Comparison of ENCODE assay signal across 1 cellular context in genomic region chr3:28348637-28349396, GRCh38.
TF ChIP-seq lines count a peak whose summit lies in the region.

TSS of gene AZI2 (minus strand) at chr3:28348824. CDS start at chr3:28340617, 8,207 bp downstream.
TSS of gene ZCWPW2 (plus strand) at chr3:28348721. CDS start at chr3:28413069, 64,348 bp downstream.

TF ChIP-seq in HepG2, 621 proteins besides CTCF, POLR2A, EP300 and RAD21 (continued from another document):
- TF ChIP-seq FOXO4 (CRISPR knock-in tag; conservative IDR thresholded peaks at IDR 0.05) (no peak), TBL1XR1 (IDR thresholded peaks at IDR 0.05; ENCODE audit: borderline replicate concordance, low read length, partially characterized antibody) (peak; percentile 62), ARNTL (CRISPR knock-in tag; IDR thresholded peaks at IDR 0.05) (peak; percentile 52; the same call in 1 of the 2 replicates), CENPX (CRISPR knock-in tag; IDR thresholded peaks at IDR 0.05) (no peak), RERE (CRISPR knock-in tag; IDR thresholded peaks at IDR 0.05; ENCODE audit: low read depth) (peak; percentile 9; the same call in 1 of the 2 replicates), RARA (CRISPR knock-in tag; IDR thresholded peaks at IDR 0.05) (peak; percentile 44), ZSCAN25 (CRISPR knock-in tag; IDR thresholded peaks at IDR 0.05) (peak; percentile 61; the same call in 1 of the 2 replicates), MNT (IDR thresholded peaks at IDR 0.05) (0 out of 2 replicates have a peak, but pooled peaks have one; percentile 2), CERS6 (CRISPR knock-in tag; IDR thresholded peaks at IDR 0.05) (no peak), HOXA3 (CRISPR knock-in tag; IDR thresholded peaks at IDR 0.05) (peak; percentile 86; the same call in 1 of the 2 replicates), ZNF225 (CRISPR knock-in tag; IDR thresholded peaks at IDR 0.05) (peak; percentile 83; the same call in 1 of the 2 replicates), CEBPB (IDR thresholded peaks at IDR 0.05; ENCODE audit: borderline replicate concordance, low read depth, low read length) (peak; percentile 15; the same call in 1 of the 2 replicates), NFATC3 (CRISPR knock-in tag; IDR thresholded peaks at IDR 0.05) (no peak), SRSF9 (IDR thresholded peaks at IDR 0.05; ENCODE audit: borderline replicate concordance, insufficient read depth, low read depth, low read length, poor library complexity, severe bottlenecking) (no peak), ZBTB38 (CRISPR knock-in tag; IDR thresholded peaks at IDR 0.05) (peak; percentile 73; the same call in 1 of the 2 replicates), ZNF276 (CRISPR knock-in tag; IDR thresholded peaks at IDR 0.05; ENCODE audit: low read depth) (no peak; the same call in 1 of the 2 replicates), AGO1 (IDR thresholded peaks at IDR 0.05; ENCODE audit: low read depth, low read length, poor library complexity, severe bottlenecking) (no peak), POLR2AphosphoS2 (IDR thresholded peaks at IDR 0.05; ENCODE audit: low read depth, low read length) (no peak), GATAD2A (CRISPR knock-in tag; IDR thresholded peaks at IDR 0.05) (peak; percentile 53; the same call in 1 of the 2 replicates), ELF4 (CRISPR knock-in tag; IDR thresholded peaks at IDR 0.05; ENCODE audit: borderline replicate concordance) (peak; percentile 91; the same call in 1 of the 2 replicates), HDAC6 (IDR thresholded peaks at IDR 0.05; ENCODE audit: low read depth, low read length) (no peak), KAT2B (IDR thresholded peaks at IDR 0.05; ENCODE audit: borderline replicate concordance, low read depth, low read length) (no peak), SNAI1 (CRISPR knock-in tag; IDR thresholded peaks at IDR 0.05; ENCODE audit: borderline replicate concordance) (peak; percentile 89; the same call in 1 of the 2 replicates), PLSCR1 (CRISPR knock-in tag; IDR thresholded peaks at IDR 0.05; ENCODE audit: borderline replicate concordance) (peak; percentile 43; the same call in 1 of the 2 replicates), ZNF691 (CRISPR knock-in tag; IDR thresholded peaks at IDR 0.05; ENCODE audit: borderline replicate concordance, low read depth) (peak; percentile 81), ZNF772 (CRISPR knock-in tag; IDR thresholded peaks at IDR 0.05) (peak; percentile 87), DMAP1 (CRISPR knock-in tag; IDR thresholded peaks at IDR 0.05) (peak; percentile 94), ZNF720 (CRISPR knock-in tag; IDR thresholded peaks at IDR 0.05) (no peak), TSC22D2 (CRISPR knock-in tag; IDR thresholded peaks at IDR 0.05; ENCODE audit: borderline replicate concordance) (no peak; the same call in 1 of the 2 replicates), ZNF800 (CRISPR knock-in tag; IDR thresholded peaks at IDR 0.05) (no peak), GATA4 (IDR thresholded peaks at IDR 0.05; ENCODE audit: borderline replicate concordance, low read depth) (no peak; the same call in 1 of the 2 replicates), NFYC (CRISPR knock-in tag; IDR thresholded peaks at IDR 0.05) (peak; percentile 17; the same call in 1 of the 2 replicates), ZNF337 (CRISPR knock-in tag; IDR thresholded peaks at IDR 0.05; ENCODE audit: borderline replicate concordance, low read depth) (0 out of 2 replicates have a peak, but pooled peaks have one; percentile 61), ZNF569 (CRISPR knock-in tag; IDR thresholded peaks at IDR 0.05; ENCODE audit: borderline replicate concordance) (peak; percentile 93; the same call in 1 of the 2 replicates), NCOA5 (CRISPR knock-in tag; IDR thresholded peaks at IDR 0.05) (no peak), ETV6 (CRISPR knock-in tag; conservative IDR thresholded peaks at IDR 0.05) (no peak; the same call in 1 of the 2 replicates), ZNF761 (CRISPR knock-in tag; conservative IDR thresholded peaks at IDR 0.05) (peak; percentile 56), GABPB1 (CRISPR knock-in tag; IDR thresholded peaks at IDR 0.05) (peak; percentile 98), PRDM10 (CRISPR knock-in tag; IDR thresholded peaks at IDR 0.05; ENCODE audit: low read depth) (no peak)
